9 cellular contexts compared by ENCODE assay signal in genomic region chr7:100434297-100435144, GRCh38. TPM values are rescaled to one million over a fixed set of nuclear protein-coding genes. Genes with fewer than 3 reads are reported as not detected.
DNase-seq lines count a peak whose midpoint lies in the region; ATAC-seq, FAIRE-seq and TF ChIP-seq lines count a peak whose summit lies in the region.
"Had no signal": no experiment of that assay in that cellular context is flagged by ENCODE, and none has a peak within 500 bp of the region (broad histone marks: within the 10 kb centered on the region; RNA-seq: fewer than 3 reads in every experiment).

No MANE protein-coding gene starts in this region.

- H3K27ac ChIP-seq in kidney (ENCODE audit: low read depth in 2 of 2, low read length in 2 of 2) (peak overlapping the region in 1 of 2 donors; percentile 93), thymus (ENCODE audit: low read depth) (no peak overlapping the region), testis (peak overlapping the region in 1 of 2 donors; percentile 98)

- H3K4me1 ChIP-seq in kidney (ENCODE audit: control insufficient read depth in 1 of 2, insufficient read depth in 1 of 2, low read depth in 1 of 2, low read length in 2 of 2) (peaks cover 20 to 34% of the 10 kb centered on the region in 2 donors), thymus (ENCODE audit: control insufficient read depth, insufficient read depth, low read length) (peaks cover 34% of the 10 kb centered on the region), testis (peaks cover 31% of the 10 kb centered on the region)

- H3K9me3 ChIP-seq in kidney (ENCODE audit: control insufficient read depth in 1 of 2, low read length in 2 of 2) (no peaks in the 10 kb centered on the region), thymus (ENCODE audit: control insufficient read depth) (no peaks in the 10 kb centered on the region), testis (no peaks in the 10 kb centered on the region)

- H3K4me3 ChIP-seq in kidney (ENCODE audit: low read length in 2 of 2) (peak overlapping the region; percentile 66 to 77), thymus (ENCODE audit: low read length) (peak overlapping the region; percentile 98), testis (no peak overlapping the region)

- peaks cover 41% of the 10 kb centered on the region for H3K4me1 Mint-ChIP-seq in activated T-cell treated with anti-CD3 and anti-CD28 coated beads, Interleukin-2, amount 50 U/mL, for 72 hours (ENCODE audit: low read depth)
- peaks cover 35% of the 10 kb centered on the region for H3K4me1 Mint-ChIP-seq in activated T-helper 2 cell treated with anti-CD3 and anti-CD28 coated beads, Interferon-gamma antibody, Interleukin-2, Interleukin-4, amounts not matched to agents 10 μg/mL and 5 μg/mL and 100 μg/mL, durations not matched to agents 14 hours and 24 hours and 36 hours (ENCODE audit: low read depth)

- peak overlapping the region; percentile 84 to 95 for H3K4me3 Mint-ChIP-seq in activated T-cell treated with anti-CD3 and anti-CD28 coated beads, Interleukin-2, amount 50 U/mL, for 72 hours
- peak overlapping the region; percentile 85 for H3K4me3 Mint-ChIP-seq in activated T-helper 2 cell treated with anti-CD3 and anti-CD28 coated beads, Interferon-gamma antibody, Interleukin-2, Interleukin-4, amounts not matched to agents 10 μg/mL and 5 μg/mL and 100 μg/mL, durations not matched to agents 14 hours and 24 hours and 36 hours (ENCODE audit: low read depth)

- peak overlapping the region; percentile 69 for H3K27ac Mint-ChIP-seq in activated T-cell treated with anti-CD3 and anti-CD28 coated beads, Interleukin-2, amount 50 U/mL, for 72 hours
- H3K27ac Mint-ChIP-seq in activated T-helper 2 cell treated with anti-CD3 and anti-CD28 coated beads, Interferon-gamma antibody, Interleukin-2, Interleukin-4, amounts not matched to agents 10 μg/mL and 5 μg/mL and 100 μg/mL, durations not matched to agents 14 hours and 24 hours and 36 hours: peak overlapping the region; percentile 78

- H3K9ac ChIP-seq in kidney (ENCODE audit: low read length in 2 of 2): peak overlapping the region; percentile 81 to 93

- no peaks in the 10 kb centered on the region for H3K27me3 Mint-ChIP-seq in activated T-cell treated with anti-CD3 and anti-CD28 coated beads, Interleukin-2, amount 50 U/mL, for 72 hours (ENCODE audit: low read depth)
- H3K27me3 Mint-ChIP-seq in activated T-helper 2 cell treated with anti-CD3 and anti-CD28 coated beads, Interferon-gamma antibody, Interleukin-2, Interleukin-4, amounts not matched to agents 10 μg/mL and 5 μg/mL and 100 μg/mL, durations not matched to agents 14 hours and 24 hours and 36 hours (ENCODE audit: low read depth): no peaks in the 10 kb centered on the region

- H3K27me3 ChIP-seq in thymus (ENCODE audit: control insufficient read depth, insufficient read depth): no peaks in the 10 kb centered on the region
- no peaks in the 10 kb centered on the region for H3K27me3 ChIP-seq in testis

- intact Hi-C loops in activated T-helper 2 cell treated with anti-CD3 and anti-CD28 coated beads, Interferon-gamma antibody, Interleukin-2, Interleukin-4, amounts not matched to agents 10 μg/mL and 5 μg/mL and 100 μg/mL, durations not matched to agents 14 hours and 24 hours and 36 hours (cut with micrococcal nuclease): no loop called here
- intact Hi-C loops in kidney (cut with DNase I) (no loop called here), testis (cut with DNase I; ENCODE audit: low total_unique reads) (no loop called here), sciatic nerve (cut with DNase I) (no loop called here)

- H3K9me3 Mint-ChIP-seq in activated T-cell treated with anti-CD3 and anti-CD28 coated beads, Interleukin-2, amount 50 U/mL, for 72 hours: no peaks in the 10 kb centered on the region
- H3K9me3 Mint-ChIP-seq in activated T-helper 2 cell treated with anti-CD3 and anti-CD28 coated beads, Interferon-gamma antibody, Interleukin-2, Interleukin-4, amounts not matched to agents 10 μg/mL and 5 μg/mL and 100 μg/mL, durations not matched to agents 14 hours and 24 hours and 36 hours: no peaks in the 10 kb centered on the region

- TF ChIP-seq POLR2A in testis (IDR thresholded peaks at IDR 0.05): no peak

- ATAC-seq in activated T-cell treated with anti-CD3 and anti-CD28 coated beads, Interleukin-2, amount 50 U/mL, for 72 hours (replicated peaks in 1 of 2): no peak
- ATAC-seq in activated CD4-positive, CD25-positive, alpha-beta regulatory T cell treated with anti-CD3 and anti-CD28 coated beads, Interleukin-2, amount 50 U/mL, for 24 hours: no peak
- no peak for ATAC-seq in sciatic nerve

- peaks cover 12 to 31% of the 10 kb centered on the region in 2 donors for H3K36me3 Mint-ChIP-seq in activated T-cell treated with anti-CD3 and anti-CD28 coated beads, Interleukin-2, amount 50 U/mL, for 72 hours (ENCODE audit: insufficient read depth in 2 of 2)
- H3K36me3 Mint-ChIP-seq in activated T-helper 2 cell treated with anti-CD3 and anti-CD28 coated beads, Interferon-gamma antibody, Interleukin-2, Interleukin-4, amounts not matched to agents 10 μg/mL and 5 μg/mL and 100 μg/mL, durations not matched to agents 14 hours and 24 hours and 36 hours (ENCODE audit: low read depth): peaks cover 56% of the 10 kb centered on the region

- DNase-seq in activated T-cell treated with anti-CD3 and anti-CD28 coated beads, Interleukin-2, amount 50 U/mL, for 72 hours: no peak
- DNase-seq in activated T-cell treated with anti-CD3 and anti-CD28 coated beads, Interleukin-2, amount 50 U/mL, for 48 hours: no peak
- no peak for DNase-seq in activated T-helper 2 cell treated with anti-CD3 and anti-CD28 coated beads, Interferon-gamma antibody, Interleukin-2, Interleukin-4, amounts not matched to agents 10 μg/mL and 5 μg/mL and 100 μg/mL, durations not matched to agents 14 hours and 24 hours and 36 hours (ENCODE audit: low spot score)
- DNase-seq in kidney (no peak), testis (no peak), sciatic nerve (ENCODE audit: low spot score) (no peak)
- DNase-seq: KBM-7 had no signal

- no peak for FAIRE-seq in kidney (lab: Jason Lieb, UNC)

- H3K36me3 ChIP-seq in kidney (ENCODE audit: control insufficient read depth in 1 of 2, insufficient read depth in 2 of 2, low read length in 2 of 2) (peaks cover 9 to 20% of the 10 kb centered on the region in 2 donors), thymus (ENCODE audit: control insufficient read depth, insufficient read depth) (peaks cover 34% of the 10 kb centered on the region), testis (ENCODE audit: low read depth, missing control alignments) (no peaks in the 10 kb centered on the region)

- WGBS in thymus: 92% methylated on average over 22 of the region's 22 CpGs
- 79 to 83% methylated on average over 22 of the region's 22 CpGs for WGBS in testis, 2 donors

- TF ChIP-seq CTCF in kidney (IDR thresholded peaks at IDR 0.05; ENCODE audit: borderline replicate concordance, extremely low read depth, insufficient read depth) (no peak), testis (IDR thresholded peaks at IDR 0.05) (no peak)

RNA-seq across cellular contexts. Expression of gene PPP1R35, which starts 1.8 kb away (rescaled TPM):
- 10 to 100 TPM; 59.0 to 68.8 TPM for total RNA-seq in activated T-cell treated with anti-CD3 and anti-CD28 coated beads, Interleukin-2, amount 50 U/mL, for 72 hours
- 59.8 and 63.6 TPM in 2 replicates for total RNA-seq in activated T-helper 2 cell treated with anti-CD3 and anti-CD28 coated beads, Interferon-gamma antibody, Interleukin-2, Interleukin-4, amounts not matched to agents 10 μg/mL and 5 μg/mL and 100 μg/mL, durations not matched to agents 14 hours and 24 hours and 36 hours
- total RNA-seq in kidney (41.7 TPM), testis (100 to 1,000 TPM in 1 of 2 donors, 10 to 100 TPM in 1; 97.6 to 128 TPM), sciatic nerve (25.3 TPM)
- polyA plus RNA-seq in kidney (ENCODE audit: insufficient read depth, low read depth, low replicate concordance) (40.2 TPM), thymus (107 TPM), testis (ENCODE audit: insufficient read depth, low read depth, low replicate concordance) (76.4 TPM)

RNA-seq across cellular contexts. Expression of gene MEPCE, which starts 4.9 kb away (rescaled TPM):
- total RNA-seq in activated T-cell treated with anti-CD3 and anti-CD28 coated beads, Interleukin-2, amount 50 U/mL, for 72 hours: 10 to 100 TPM; 61.0 to 66.7 TPM
- 50.9 and 51.0 TPM in 2 replicates for total RNA-seq in activated T-helper 2 cell treated with anti-CD3 and anti-CD28 coated beads, Interferon-gamma antibody, Interleukin-2, Interleukin-4, amounts not matched to agents 10 μg/mL and 5 μg/mL and 100 μg/mL, durations not matched to agents 14 hours and 24 hours and 36 hours
- total RNA-seq in kidney (47.2 TPM), testis (10 to 100 TPM; 74.6 to 89.3 TPM), sciatic nerve (37.0 TPM)
- polyA plus RNA-seq in kidney (ENCODE audit: insufficient read depth, low read depth, low replicate concordance) (33.4 TPM), thymus (37.4 TPM), testis (ENCODE audit: insufficient read depth, low read depth, low replicate concordance) (182 TPM)

RNA-seq across cellular contexts. Expression of gene ZCWPW1, which starts 6.0 kb away (rescaled TPM):
- total RNA-seq in activated T-cell treated with anti-CD3 and anti-CD28 coated beads, Interleukin-2, amount 50 U/mL, for 72 hours: 1 to 10 TPM; 5.9 to 6.5 TPM
- 1.1 and 3.5 TPM in 2 replicates for total RNA-seq in activated T-helper 2 cell treated with anti-CD3 and anti-CD28 coated beads, Interferon-gamma antibody, Interleukin-2, Interleukin-4, amounts not matched to agents 10 μg/mL and 5 μg/mL and 100 μg/mL, durations not matched to agents 14 hours and 24 hours and 36 hours
- total RNA-seq in kidney (3.0 TPM), testis (100 to 1,000 TPM in 1 of 2 donors, 10 to 100 TPM in 1; 83.5 to 145 TPM), sciatic nerve (8.0 TPM)
- polyA plus RNA-seq in kidney (ENCODE audit: insufficient read depth, low read depth, low replicate concordance) (7.9 TPM), thymus (33.9 TPM), testis (ENCODE audit: insufficient read depth, low read depth, low replicate concordance) (96.5 TPM)

RNA-seq across cellular contexts. Expression of gene SPACDR, which starts 29.5 kb away (rescaled TPM):
- total RNA-seq in activated T-cell treated with anti-CD3 and anti-CD28 coated beads, Interleukin-2, amount 50 U/mL, for 72 hours: 1 to 10 TPM; 5.4 to 5.6 TPM
- 3.2 and 4.5 TPM in 2 replicates for total RNA-seq in activated T-helper 2 cell treated with anti-CD3 and anti-CD28 coated beads, Interferon-gamma antibody, Interleukin-2, Interleukin-4, amounts not matched to agents 10 μg/mL and 5 μg/mL and 100 μg/mL, durations not matched to agents 14 hours and 24 hours and 36 hours
- total RNA-seq in kidney: 0.54 TPM
- polyA plus RNA-seq in kidney (ENCODE audit: insufficient read depth, low read depth, low replicate concordance): not detected
- 2.4 TPM for polyA plus RNA-seq in thymus
- 10 to 100 TPM; 34.0 to 45.8 TPM for total RNA-seq in testis
- 84.9 TPM for polyA plus RNA-seq in testis (ENCODE audit: insufficient read depth, low read depth, low replicate concordance)
- 3.6 TPM for total RNA-seq in sciatic nerve

RNA-seq across cellular contexts. Expression of gene TSC22D4, which starts 44.5 kb away (rescaled TPM):
- 100 to 1,000 TPM in 1 of 2 donors, 10 to 100 TPM in 1; 94.9 to 113 TPM for total RNA-seq in activated T-cell treated with anti-CD3 and anti-CD28 coated beads, Interleukin-2, amount 50 U/mL, for 72 hours
- total RNA-seq in activated T-helper 2 cell treated with anti-CD3 and anti-CD28 coated beads, Interferon-gamma antibody, Interleukin-2, Interleukin-4, amounts not matched to agents 10 μg/mL and 5 μg/mL and 100 μg/mL, durations not matched to agents 14 hours and 24 hours and 36 hours: 103 and 106 TPM in 2 replicates
- total RNA-seq in kidney (61.5 TPM), testis (100 to 1,000 TPM; 135 to 165 TPM), sciatic nerve (148 TPM)
- polyA plus RNA-seq in kidney (ENCODE audit: insufficient read depth, low read depth, low replicate concordance) (67.0 TPM), thymus (67.7 TPM), testis (ENCODE audit: insufficient read depth, low read depth, low replicate concordance) (57.4 TPM)

Comparison
In these comparisons a context has a peak if more than half of its experiments do, and no peak if none do; other contexts are left out.
1. H3K4me3 ChIP-seq: peak in kidney (2 of 2) and thymus (single experiment); none in testis (0 of 2).